1 cellular context compared by ENCODE assay signal in the genomic region with DNA sequence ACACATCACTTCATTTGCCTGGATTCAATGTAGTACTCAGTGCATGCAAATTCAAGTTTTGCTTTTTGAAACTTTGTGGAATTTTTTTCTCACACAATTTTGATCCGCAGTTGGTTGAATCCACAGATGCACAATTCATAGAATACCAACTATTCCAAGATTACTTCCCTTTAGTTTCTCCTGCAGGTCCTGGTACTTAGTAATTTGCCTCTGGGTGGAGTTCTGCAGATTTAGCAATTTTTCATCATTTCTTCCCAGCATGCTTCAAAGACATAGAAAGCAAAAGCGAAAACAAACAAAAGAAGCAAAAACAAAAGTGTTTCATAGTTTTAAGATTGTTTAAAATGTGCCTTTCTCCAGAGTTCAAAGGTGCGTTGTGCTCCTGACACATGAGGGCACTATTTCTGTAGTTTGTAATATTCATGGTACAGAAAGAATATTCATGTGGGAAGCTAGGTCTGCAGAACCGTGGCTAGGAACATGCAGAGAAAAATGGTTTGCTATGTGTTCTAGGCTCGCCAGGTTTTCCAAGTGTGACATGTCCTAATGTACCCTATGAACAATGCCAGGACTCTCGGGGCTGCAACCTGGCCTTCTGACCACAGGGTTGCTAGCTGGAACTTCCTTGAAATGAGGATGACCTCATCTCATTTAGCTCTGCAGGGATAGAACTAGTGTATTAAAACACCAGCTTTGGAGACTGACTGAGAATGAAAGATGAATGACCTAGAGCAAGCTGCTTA.
TF ChIP-seq lines count a peak whose summit lies in the region.

No MANE protein-coding gene starts in this region.

TF ChIP-seq in GM12878, 131 proteins besides CTCF, POLR2A, EP300 and RAD21 (continued from another document):
- TF ChIP-seq, protein P1, sequence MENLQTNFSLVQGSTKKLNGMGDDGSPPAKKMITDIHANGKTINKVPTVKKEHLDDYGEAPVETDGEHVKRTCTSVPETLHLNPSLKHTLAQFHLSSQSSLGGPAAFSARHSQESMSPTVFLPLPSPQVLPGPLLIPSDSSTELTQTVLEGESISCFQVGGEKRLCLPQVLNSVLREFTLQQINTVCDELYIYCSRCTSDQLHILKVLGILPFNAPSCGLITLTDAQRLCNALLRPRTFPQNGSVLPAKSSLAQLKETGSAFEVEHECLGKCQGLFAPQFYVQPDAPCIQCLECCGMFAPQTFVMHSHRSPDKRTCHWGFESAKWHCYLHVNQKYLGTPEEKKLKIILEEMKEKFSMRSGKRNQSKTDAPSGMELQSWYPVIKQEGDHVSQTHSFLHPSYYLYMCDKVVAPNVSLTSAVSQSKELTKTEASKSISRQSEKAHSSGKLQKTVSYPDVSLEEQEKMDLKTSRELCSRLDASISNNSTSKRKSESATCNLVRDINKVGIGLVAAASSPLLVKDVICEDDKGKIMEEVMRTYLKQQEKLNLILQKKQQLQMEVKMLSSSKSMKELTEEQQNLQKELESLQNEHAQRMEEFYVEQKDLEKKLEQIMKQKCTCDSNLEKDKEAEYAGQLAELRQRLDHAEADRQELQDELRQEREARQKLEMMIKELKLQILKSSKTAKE (IDR thresholded peaks at IDR 0.05; ENCODE audit: low read depth, poor library complexity, severe bottlenecking) = no peak
- TF ChIP-seq CHD1 (IDR thresholded peaks at IDR 0.05; ENCODE audit: low read depth, low read length) = no peak
- TF ChIP-seq TARDBP (IDR thresholded peaks at IDR 0.05; ENCODE audit: borderline replicate concordance) = no peak
- TF ChIP-seq RELA (IDR thresholded peaks at IDR 0.05; ENCODE audit: borderline replicate concordance, partially characterized antibody) = no peak
- no peak for TF ChIP-seq ESRRA (IDR thresholded peaks at IDR 0.05; ENCODE audit: low read length)
- no peak for TF ChIP-seq MEF2A (IDR thresholded peaks at IDR 0.05; ENCODE audit: insufficient read depth, low read depth, low read length)
- TF ChIP-seq ZNF274 (IDR thresholded peaks at IDR 0.05; ENCODE audit: insufficient read depth, insufficient read length) = no peak
- TF ChIP-seq NFIC (IDR thresholded peaks at IDR 0.05; ENCODE audit: low read depth, low read length) = no peak
- TF ChIP-seq, protein P2, sequence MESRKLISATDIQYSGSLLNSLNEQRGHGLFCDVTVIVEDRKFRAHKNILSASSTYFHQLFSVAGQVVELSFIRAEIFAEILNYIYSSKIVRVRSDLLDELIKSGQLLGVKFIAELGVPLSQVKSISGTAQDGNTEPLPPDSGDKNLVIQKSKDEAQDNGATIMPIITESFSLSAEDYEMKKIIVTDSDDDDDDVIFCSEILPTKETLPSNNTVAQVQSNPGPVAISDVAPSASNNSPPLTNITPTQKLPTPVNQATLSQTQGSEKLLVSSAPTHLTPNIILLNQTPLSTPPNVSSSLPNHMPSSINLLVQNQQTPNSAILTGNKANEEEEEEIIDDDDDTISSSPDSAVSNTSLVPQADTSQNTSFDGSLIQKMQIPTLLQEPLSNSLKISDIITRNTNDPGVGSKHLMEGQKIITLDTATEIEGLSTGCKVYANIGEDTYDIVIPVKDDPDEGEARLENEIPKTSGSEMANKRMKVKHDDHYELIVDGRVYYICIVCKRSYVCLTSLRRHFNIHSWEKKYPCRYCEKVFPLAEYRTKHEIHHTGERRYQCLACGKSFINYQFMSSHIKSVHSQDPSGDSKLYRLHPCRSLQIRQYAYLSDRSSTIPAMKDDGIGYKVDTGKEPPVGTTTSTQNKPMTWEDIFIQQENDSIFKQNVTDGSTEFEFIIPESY (IDR thresholded peaks at IDR 0.05) = no peak
- no peak for TF ChIP-seq CREM (IDR thresholded peaks at IDR 0.05; ENCODE audit: low read depth)
- TF ChIP-seq HDGF (IDR thresholded peaks at IDR 0.05) = no peak
- no peak for TF ChIP-seq POLR2AphosphoS5 (IDR thresholded peaks at IDR 0.05; ENCODE audit: low read length)
- no peak for TF ChIP-seq EGR1 (IDR thresholded peaks at IDR 0.05; ENCODE audit: borderline replicate concordance in 1 of 2, low read depth in 2 of 2, low read length in 2 of 2)
- no peak for TF ChIP-seq SUPT20H (IDR thresholded peaks at IDR 0.05; ENCODE audit: borderline replicate concordance, control insufficient read depth, low read depth, low read length)
- no peak for TF ChIP-seq HDAC6 (IDR thresholded peaks at IDR 0.05; ENCODE audit: unreplicated experiment)
- 0 out of 2 replicates have a peak, but pooled peaks have one; percentile 22 for TF ChIP-seq YY1 (IDR thresholded peaks at IDR 0.05; ENCODE audit: low read depth, low read length)
- TF ChIP-seq MXI1 (IDR thresholded peaks at IDR 0.05; ENCODE audit: low read depth, low read length) = no peak
- no peak for TF ChIP-seq ZZZ3 (IDR thresholded peaks at IDR 0.05; ENCODE audit: control insufficient read depth, insufficient read length, low read depth)
- TF ChIP-seq NRF1 (conservative IDR thresholded peaks at IDR 0.05; ENCODE audit: low read depth, low read length) = no peak
- peak; percentile 60; the same call in 1 of the 2 replicates for TF ChIP-seq FOXM1 (IDR thresholded peaks at IDR 0.05; ENCODE audit: low read depth, low read length)
- no peak for TF ChIP-seq CBX3 (IDR thresholded peaks at IDR 0.05; ENCODE audit: borderline replicate concordance, low read depth)
- TF ChIP-seq, protein P3, sequence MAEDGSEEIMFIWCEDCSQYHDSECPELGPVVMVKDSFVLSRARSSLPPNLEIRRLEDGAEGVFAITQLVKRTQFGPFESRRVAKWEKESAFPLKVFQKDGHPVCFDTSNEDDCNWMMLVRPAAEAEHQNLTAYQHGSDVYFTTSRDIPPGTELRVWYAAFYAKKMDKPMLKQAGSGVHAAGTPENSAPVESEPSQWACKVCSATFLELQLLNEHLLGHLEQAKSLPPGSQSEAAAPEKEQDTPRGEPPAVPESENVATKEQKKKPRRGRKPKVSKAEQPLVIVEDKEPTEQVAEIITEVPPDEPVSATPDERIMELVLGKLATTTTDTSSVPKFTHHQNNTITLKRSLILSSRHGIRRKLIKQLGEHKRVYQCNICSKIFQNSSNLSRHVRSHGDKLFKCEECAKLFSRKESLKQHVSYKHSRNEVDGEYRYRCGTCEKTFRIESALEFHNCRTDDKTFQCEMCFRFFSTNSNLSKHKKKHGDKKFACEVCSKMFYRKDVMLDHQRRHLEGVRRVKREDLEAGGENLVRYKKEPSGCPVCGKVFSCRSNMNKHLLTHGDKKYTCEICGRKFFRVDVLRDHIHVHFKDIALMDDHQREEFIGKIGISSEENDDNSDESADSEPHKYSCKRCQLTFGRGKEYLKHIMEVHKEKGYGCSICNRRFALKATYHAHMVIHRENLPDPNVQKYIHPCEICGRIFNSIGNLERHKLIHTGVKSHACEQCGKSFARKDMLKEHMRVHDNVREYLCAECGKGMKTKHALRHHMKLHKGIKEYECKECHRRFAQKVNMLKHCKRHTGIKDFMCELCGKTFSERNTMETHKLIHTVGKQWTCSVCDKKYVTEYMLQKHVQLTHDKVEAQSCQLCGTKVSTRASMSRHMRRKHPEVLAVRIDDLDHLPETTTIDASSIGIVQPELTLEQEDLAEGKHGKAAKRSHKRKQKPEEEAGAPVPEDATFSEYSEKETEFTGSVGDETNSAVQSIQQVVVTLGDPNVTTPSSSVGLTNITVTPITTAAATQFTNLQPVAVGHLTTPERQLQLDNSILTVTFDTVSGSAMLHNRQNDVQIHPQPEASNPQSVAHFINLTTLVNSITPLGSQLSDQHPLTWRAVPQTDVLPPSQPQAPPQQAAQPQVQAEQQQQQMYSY (CRISPR knock-in tag; IDR thresholded peaks at IDR 0.05) = no peak
- TF ChIP-seq, protein P4, sequence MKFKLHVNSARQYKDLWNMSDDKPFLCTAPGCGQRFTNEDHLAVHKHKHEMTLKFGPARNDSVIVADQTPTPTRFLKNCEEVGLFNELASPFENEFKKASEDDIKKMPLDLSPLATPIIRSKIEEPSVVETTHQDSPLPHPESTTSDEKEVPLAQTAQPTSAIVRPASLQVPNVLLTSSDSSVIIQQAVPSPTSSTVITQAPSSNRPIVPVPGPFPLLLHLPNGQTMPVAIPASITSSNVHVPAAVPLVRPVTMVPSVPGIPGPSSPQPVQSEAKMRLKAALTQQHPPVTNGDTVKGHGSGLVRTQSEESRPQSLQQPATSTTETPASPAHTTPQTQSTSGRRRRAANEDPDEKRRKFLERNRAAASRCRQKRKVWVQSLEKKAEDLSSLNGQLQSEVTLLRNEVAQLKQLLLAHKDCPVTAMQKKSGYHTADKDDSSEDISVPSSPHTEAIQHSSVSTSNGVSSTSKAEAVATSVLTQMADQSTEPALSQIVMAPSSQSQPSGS (IDR thresholded peaks at IDR 0.05; ENCODE audit: low read length) = peak; percentile 53; the same call in 1 of the 2 replicates
TF ChIP-seq in GM12878: peak in this region for 14.
